Comparison of ENCODE assay signal across 7 cellular contexts in the genomic region with DNA sequence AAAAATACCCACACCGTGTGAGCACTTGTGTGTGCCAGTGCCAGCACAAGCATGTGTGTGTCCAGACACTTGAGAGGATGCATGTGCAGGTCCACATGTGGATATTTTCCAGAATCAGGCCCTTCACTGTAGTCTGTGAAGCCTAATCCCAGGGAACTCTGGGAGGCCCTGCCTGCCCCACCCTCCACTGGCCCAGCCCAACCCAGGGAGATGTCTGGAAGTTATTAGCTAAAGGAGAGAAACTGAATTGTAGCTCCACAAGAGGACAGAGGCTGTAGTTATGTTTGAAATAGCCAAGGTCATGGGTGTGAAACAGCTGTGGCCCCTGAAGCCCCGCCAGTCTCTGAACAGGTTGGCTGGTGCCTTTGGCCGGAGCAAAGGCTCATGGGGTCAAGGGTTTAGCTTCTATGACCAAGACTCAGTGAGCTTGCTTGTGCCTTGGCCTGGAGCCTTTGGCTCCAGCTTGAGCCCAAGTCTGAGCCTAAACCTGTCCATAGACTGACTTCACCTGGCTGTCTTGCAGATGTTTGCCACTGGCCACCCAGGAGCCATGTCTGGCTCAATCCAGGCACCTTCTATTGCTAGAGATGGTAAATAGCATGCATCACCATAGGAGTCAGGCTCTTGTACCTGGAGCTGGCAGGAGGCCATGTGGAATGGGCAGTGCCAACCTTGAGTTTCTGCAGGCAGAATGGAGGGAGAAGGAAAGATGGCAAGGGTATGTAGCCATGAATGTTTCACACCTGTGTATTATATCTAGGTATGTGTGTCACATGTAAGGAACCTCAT.
"Had no signal": no experiment of that assay in that cellular context is flagged by ENCODE, and none has a peak within 500 bp of the region (broad histone marks: within the 10 kb centered on the region; RNA-seq: fewer than 3 reads in every experiment).

No MANE protein-coding gene starts in this region.

- H3K4me1 ChIP-seq: parathyroid adenoma, tibial artery had no signal

- H2AFZ ChIP-seq: parathyroid adenoma had no signal

- H3K4me3 ChIP-seq: tibial artery had no signal

- H3K9me3 ChIP-seq: tibial artery had no signal

- H3K79me2 ChIP-seq: parathyroid adenoma had no signal

- ATAC-seq: WTC11 had no signal

- H3K9ac ChIP-seq: parathyroid adenoma had no signal

- H3K27ac ChIP-seq: parathyroid adenoma, tibial artery had no signal

- DNase-seq: activated CD4-positive, alpha-beta T cell treated with anti-CD3 and anti-CD28 coated beads, Interleukin-2, amount 10 ng/mL, durations not matched to agents 24 days and 14 days; amniotic stem cell; hypothalamus; kidney glomerular epithelial cell; tibial artery had no signal

- H3K36me3 ChIP-seq: tibial artery had no signal
